In genomic region chr7:74498996-74499834, GRCh38 we compare ENCODE assay signal across 27 cellular contexts. TPM values are rescaled to one million over a fixed set of nuclear protein-coding genes. Genes with fewer than 3 reads are reported as not detected.
DNase-seq lines count a peak whose midpoint lies in the region; ATAC-seq, FAIRE-seq and TF ChIP-seq lines count a peak whose summit lies in the region.
"Had no signal": no experiment of that assay in that cellular context is flagged by ENCODE, and none has a peak within 500 bp of the region (broad histone marks: within the 10 kb centered on the region; RNA-seq: fewer than 3 reads in every experiment).

No MANE protein-coding gene starts in this region.

- H3K9me3 Mint-ChIP-seq in activated naive CD8-positive, alpha-beta T cell treated with anti-CD3 and anti-CD28 coated beads for 36 hours: no peaks in the 10 kb centered on the region
- H3K9me3 Mint-ChIP-seq: CD4-positive, alpha-beta memory T cell had no signal

- no peaks in the 10 kb centered on the region for H3K4me1 Mint-ChIP-seq in activated naive CD8-positive, alpha-beta T cell treated with anti-CD3 and anti-CD28 coated beads for 36 hours
- H3K4me1 Mint-ChIP-seq: stimulated activated memory B cell treated with anti-CD40 and anti-IgM and Interleukin-4, amounts not matched to agents 10 μg/mL and 1 μg/mL and 100 μg/mL, for 72 hours had no signal

- no peak overlapping the region for H3K27ac ChIP-seq in HEK293 (ENCODE audit: extremely low read depth, low read depth, low read length)
- H3K27ac ChIP-seq in GM12878 (ENCODE audit: control insufficient read depth, insufficient read depth): no peak overlapping the region
- H3K27ac ChIP-seq: epithelial cell of prostate, foreskin keratinocyte, pancreas, SJSA1, thoracic aorta had no signal

- RAD21 ChIA-PET in GM12878 (lab: Charles Lee; ENCODE audit: unreplicated experiment): no interaction called here

- no peaks in the 10 kb centered on the region for H3K27me3 Mint-ChIP-seq in activated naive CD8-positive, alpha-beta T cell treated with anti-CD3 and anti-CD28 coated beads for 36 hours
- H3K27me3 Mint-ChIP-seq: CD4-positive, alpha-beta memory T cell; naive thymus-derived CD4-positive, alpha-beta T cell had no signal

- no peak for TF ChIP-seq CTCF in HEK293 (tag by site-specific recombination; IDR thresholded peaks at IDR 0.05)
- no peak for TF ChIP-seq CTCF in GM12878 (IDR thresholded peaks at IDR 0.05 in 2 of 3, conservative IDR thresholded peaks at IDR 0.05 in 1 of 3; ENCODE audit: control insufficient read depth in 2 of 3, extremely low read depth in 1 of 3, insufficient read depth in 1 of 3, low read depth in 3 of 3, low read length in 3 of 3)

- H3K36me3 ChIP-seq in HEK293 (ENCODE audit: control insufficient read depth in 2 of 2, insufficient read depth in 1 of 2, low read length in 2 of 2): peaks cover 0 to 7% of the 10 kb centered on the region in 2 experiments; a peak in 2 of 3 replicates
- no peaks in the 10 kb centered on the region for H3K36me3 ChIP-seq in GM12878 (ENCODE audit: control insufficient read depth in 2 of 2, insufficient read depth in 2 of 2, low read length in 1 of 2)
- H3K36me3 ChIP-seq: pancreas, thoracic aorta had no signal

- DNase-seq in ACHN (peak; percentile 64), GM12878 (ENCODE audit: low read depth, low spot score) (no peak), mucosa of gallbladder (ENCODE audit: low spot score) (peak; percentile 40), superior temporal gyrus (ENCODE audit: extremely low spot score) (no peak), NCI-H526 (lab: John Stamatoyannopoulos, UW) (no peak)
- no peak for DNase-seq in activated naive CD8-positive, alpha-beta T cell treated with anti-CD3 and anti-CD28 coated beads for 36 hours
- DNase-seq: activated CD4-positive, alpha-beta T cell treated with anti-CD3 and anti-CD28 coated beads, Interleukin-2, amount 50 U/mL, for 48 hours; activated gamma-delta T cell; CD4-positive, alpha-beta memory T cell; foreskin keratinocyte; H9; islet precursor cell; mesenchymal stem cell; MM.1S; naive thymus-derived CD4-positive, alpha-beta T cell; NCI-H146; NCI-H2227 treated with DMSO at 0.1 percent for 48 hours; PC-3; stimulated activated CD4-positive, alpha-beta T cell treated with anti-CD3 and anti-CD28 coated beads, Interleukin-1b, Interleukin-23, amount 100 ng/mL, for 48 hours had no signal

- no peak for TF ChIP-seq POLR2A in GM12878 (IDR thresholded peaks at IDR 0.05; ENCODE audit: low read depth, low read length)

- H3K4me3 ChIP-seq in HEK293 (ENCODE audit: low read depth, low read length) (no peak overlapping the region), GM12878 (no peak overlapping the region)
- H3K4me3 ChIP-seq: pancreas, SJSA1, thoracic aorta had no signal

- CTCF ChIA-PET in HEK293 (lab: Yijun Ruan, JAX) (no interaction called here), GM12878 (lab: Yijun Ruan, JAX) (no interaction called here)

- FAIRE-seq in GM12878 (lab: Jason Lieb, UNC): no peak
- FAIRE-seq: pancreas had no signal

- no peak for TF ChIP-seq RAD21 in GM12878 (IDR thresholded peaks at IDR 0.05; ENCODE audit: insufficient read depth, low read depth, low read length)

- ATAC-seq in GM12878: no peak
- no peak for ATAC-seq in GM21360 (IDR thresholded peaks at IDR 0.05; ENCODE audit: unreplicated experiment)
- ATAC-seq: foreskin keratinocyte; naive thymus-derived CD4-positive, alpha-beta T cell; pancreas; PC-3; stimulated activated memory B cell treated with anti-CD40 and anti-IgM and Interleukin-4, amounts not matched to agents 10 μg/mL and 1 μg/mL and 100 μg/mL, for 72 hours had no signal

- H3K4me3 Mint-ChIP-seq in activated naive CD8-positive, alpha-beta T cell treated with anti-CD3 and anti-CD28 coated beads for 36 hours: no peak overlapping the region
- H3K4me3 Mint-ChIP-seq: CD4-positive, alpha-beta memory T cell; H9; naive thymus-derived CD4-positive, alpha-beta T cell; stimulated activated memory B cell treated with anti-CD40 and anti-IgM and Interleukin-4, amounts not matched to agents 10 μg/mL and 1 μg/mL and 100 μg/mL, for 72 hours; T-helper 1 cell treated with Interleukin-12 subunit alpha and Interleukin-12 subunit beta and Interleukin-4 antibody, amounts not matched to agents 30 μg/mL and 1 μg/mL, for 36 hours had no signal

- no peak overlapping the region for H3K4me2 ChIP-seq in GM12878 (ENCODE audit: control insufficient read depth, insufficient read depth)

- in situ Hi-C loops in ACHN (cut with HindIII; ENCODE audit: low pct_ligation_motif_present, low pct_unique_long_range_greater_than_20kb, low sequenced_read_pairs) (no loop called here), GM12878 (cut with MboI) (no loop called here)

- H3K9me3 ChIP-seq in HEK293 (ENCODE audit: control insufficient read depth, insufficient read depth, low read depth, low read length) (no peaks in the 10 kb centered on the region), GM12878 (replicated peaks; ENCODE audit: control insufficient read depth, insufficient read depth, low read length) (no peaks in the 10 kb centered on the region; the same call in 2 of the 3 replicates)
- H3K9me3 ChIP-seq: pancreas, SJSA1, thoracic aorta had no signal

- H3K4me1 ChIP-seq in HEK293 (ENCODE audit: control insufficient read depth, insufficient read depth, low read length) (no peaks in the 10 kb centered on the region), GM12878 (ENCODE audit: control insufficient read depth, insufficient read depth, low read length) (no peaks in the 10 kb centered on the region)
- H3K4me1 ChIP-seq: foreskin keratinocyte had no signal

- intact Hi-C loops in GM12878 (cut with micrococcal nuclease; ENCODE audit: unreplicated experiment): no loop called here

- no peaks in the 10 kb centered on the region for H3K79me2 ChIP-seq in GM12878 (ENCODE audit: control insufficient read depth, insufficient read depth, low read length)

- TF ChIP-seq EP300 in GM12878 (IDR thresholded peaks at IDR 0.05; ENCODE audit: borderline replicate concordance in 1 of 2, control insufficient read depth in 1 of 2, low read depth in 2 of 2, low read length in 2 of 2): no peak

- H2AFZ ChIP-seq in GM12878 (ENCODE audit: control insufficient read depth, low read depth, low read length): no peak overlapping the region

- H3K9ac ChIP-seq in GM12878 (ENCODE audit: control insufficient read depth, insufficient read depth, low read length): no peak overlapping the region

- POLR2A ChIA-PET in HEK293 (lab: Yijun Ruan, JAX) (no interaction called here), GM12878 (lab: Charles Lee) (no interaction called here)

- H3K27ac Mint-ChIP-seq in activated naive CD8-positive, alpha-beta T cell treated with anti-CD3 and anti-CD28 coated beads for 36 hours: no peak overlapping the region
- H3K27ac Mint-ChIP-seq: CD4-positive, alpha-beta memory T cell; stimulated activated memory B cell treated with anti-CD40 and anti-IgM and Interleukin-4, amounts not matched to agents 10 μg/mL and 1 μg/mL and 100 μg/mL, for 72 hours; T-helper 1 cell treated with Interleukin-12 subunit alpha and Interleukin-12 subunit beta and Interleukin-4 antibody, amounts not matched to agents 30 μg/mL and 1 μg/mL, for 36 hours had no signal

- SMC1A ChIA-PET in GM12878 (lab: Charles Lee; ENCODE audit: uncharacterized antibody, unreplicated experiment): no interaction called here

- no peaks in the 10 kb centered on the region for H3K36me3 Mint-ChIP-seq in activated naive CD8-positive, alpha-beta T cell treated with anti-CD3 and anti-CD28 coated beads for 36 hours
- H3K36me3 Mint-ChIP-seq: CD4-positive, alpha-beta memory T cell; naive thymus-derived CD4-positive, alpha-beta T cell; stimulated activated memory B cell treated with anti-CD40 and anti-IgM and Interleukin-4, amounts not matched to agents 10 μg/mL and 1 μg/mL and 100 μg/mL, for 72 hours had no signal

- no TSS peak for BruUV-seq in GM12878 (replicated peaks; lab: Mats Ljungman, UMichigan)

- no peaks in the 10 kb centered on the region for H4K20me1 ChIP-seq in GM12878 (ENCODE audit: control insufficient read depth, insufficient read depth)

- no peaks in the 10 kb centered on the region for H3K27me3 ChIP-seq in GM12878 (replicated peaks in 1 of 2; ENCODE audit: control insufficient read depth in 2 of 2, insufficient read depth in 2 of 2, low read length in 1 of 2)
- H3K27me3 ChIP-seq: foreskin keratinocyte, pancreas, SJSA1 had no signal

- WGBS in GM12878 (ENCODE audit: insufficient coverage, insufficient replicate concordance, low lambda C conversion rate, missing lambda C conversion rate): 74% methylated on average over 8 of the region's 8 CpGs

TF ChIP-seq in HEK293, 187 proteins besides CTCF, POLR2A, EP300 and RAD21 (continues in another document):
- TF ChIP-seq ZNF138 (tag by site-specific recombination; IDR thresholded peaks at IDR 0.05; ENCODE audit: borderline replicate concordance): no peak
- TF ChIP-seq EGR2 (tag by site-specific recombination; IDR thresholded peaks at IDR 0.05; ENCODE audit: low read depth): peak; percentile 79
- TF ChIP-seq ZNF24 (tag by site-specific recombination; IDR thresholded peaks at IDR 0.05): peak; percentile 94
- TF ChIP-seq ZNF366 (tag by site-specific recombination; conservative IDR thresholded peaks at IDR 0.05): peak; percentile 85

TF ChIP-seq in GM12878, 131 proteins besides CTCF, POLR2A, EP300 and RAD21:
- TF ChIP-seq ZNF24 (IDR thresholded peaks at IDR 0.05) (peak; percentile 96), SMAD5 (IDR thresholded peaks at IDR 0.05; ENCODE audit: low read depth) (no peak)

RNA-seq across cellular contexts. Expression of gene GTF2IRD1, which starts 45.5 kb away (rescaled TPM):
- 13.7 and 14.4 TPM in 2 replicates for total RNA-seq in GM12878 (2013; cell fraction: nucleolus; rRNA removed)
- total RNA-seq in GM12878 (2014; rRNA removed) (0.65 and 0.96 TPM in 2 replicates), GM12878 (2014; rRNA removed; fragmentation: Illumina TruSeq; extraction: Trizol) (0.98 and 1.0 TPM in 2 replicates), GM12878 (2021) (2.6 and 3.0 TPM in 2 replicates), mucosa of gallbladder (28.9 TPM)
- polyA plus RNA-seq in GM12878 (2011; ENCODE audit: low read depth): 0.60 TPM
- polyA plus RNA-seq in GM12878 (2011; rRNA removed) (1.3 and 2.0 TPM in 2 replicates), GM12878 (2014; fragmentation: Illumina TruSeq; extraction: Trizol) (1.9 and 2.8 TPM in 2 replicates), GM12878 (2014; fragmentation: Nextera tagmentation; extraction: Ambion mirVana) (1 to 10 TPM in 1 of 2 experiments, under 1 TPM in 1; 0.48 to 1.8 TPM), GM12878 (2014; rRNA removed) (1.6 and 3.3 TPM in 2 replicates), GM12878 (2016; fragmentation: Nextera tagmentation; extraction: Ambion mirVana) (under 1 TPM; 0.57 to 0.62 TPM)
- polyA plus RNA-seq in GM12878 (2011; cell fraction: cytosol; rRNA removed): 1.4 and 1.6 TPM in 2 replicates
- 1.6 TPM in 2 replicates for polyA plus RNA-seq in GM12878 (2011; cell fraction: nucleus; rRNA removed)
- polyA plus RNA-seq in GM12878 (2012): 2.2 and 2.6 TPM in 2 replicates
- polyA minus RNA-seq in GM12878 (2011; rRNA and poly(A)+ RNA removed): 0.59 and 2.0 TPM in 2 replicates
- polyA minus RNA-seq in GM12878 (2011; cell fraction: cytosol; rRNA and poly(A)+ RNA removed): 0.94 and 1.5 TPM in 2 replicates
- polyA minus RNA-seq in GM12878 (2011; cell fraction: nucleus; rRNA and poly(A)+ RNA removed): 1.2 and 2.0 TPM in 2 replicates
- 1 to 10 TPM; 2.0 to 2.2 TPM for total RNA-seq in activated naive CD8-positive, alpha-beta T cell treated with anti-CD3 and anti-CD28 coated beads for 36 hours

Comparison
In these comparisons a context has a peak if more than half of its experiments do, and no peak if none do; other contexts are left out.
1. DNase-seq: peak in ACHN (single experiment) and mucosa of gallbladder (single experiment); none in GM12878 (single experiment), superior temporal gyrus (single experiment), NCI-H526 (0 of 2) and activated naive CD8-positive, alpha-beta T cell treated with anti-CD3 and anti-CD28 coated beads for 36 hours (single experiment).